Comparison of ENCODE assay signal across 2 cellular contexts in genomic region chr5:175650430-175651215, GRCh38. TPM values are rescaled to one million over a fixed set of nuclear protein-coding genes. Genes with fewer than 3 reads are reported as not detected.
"Had no signal": no experiment of that assay in that cellular context is flagged by ENCODE, and none has a peak within 500 bp of the region (broad histone marks: within the 10 kb centered on the region; RNA-seq: fewer than 3 reads in every experiment).

No MANE protein-coding gene starts in this region.

RNA-seq across cellular contexts. Expression of gene HRH2, which starts 7.2 kb away (rescaled TPM):
- total RNA-seq: activated B cell treated with CpG ODN at 0.5 μM for 24 hours, bronchial epithelial cell had no signal
